12 cellular contexts compared by ENCODE assay signal in genomic region chr2:203690110-203691047, GRCh38. TPM values are rescaled to one million over a fixed set of nuclear protein-coding genes. Genes with fewer than 3 reads are reported as not detected.
DNase-seq lines count a peak whose midpoint lies in the region; ATAC-seq and TF ChIP-seq lines count a peak whose summit lies in the region.
"Had no signal": no experiment of that assay in that cellular context is flagged by ENCODE, and none has a peak within 500 bp of the region (broad histone marks: within the 10 kb centered on the region; RNA-seq: fewer than 3 reads in every experiment).

No MANE protein-coding gene starts in this region.

- peak overlapping the region; percentile 53 for H3K27ac ChIP-seq in KMS-11
- peak overlapping the region in 6 of 8 donors; percentile 66 to 77 (median 72) for H3K27ac ChIP-seq in spleen
- H3K27ac ChIP-seq: VCaP had no signal

- no peaks in the 10 kb centered on the region for H3K9me3 Mint-ChIP-seq in activated naive CD8-positive, alpha-beta T cell treated with anti-CD3 and anti-CD28 coated beads, Interleukin-2, amount 50 U/mL, for 24 hours
- no peaks in the 10 kb centered on the region for H3K9me3 Mint-ChIP-seq in activated naive CD8-positive, alpha-beta T cell treated with anti-CD3 and anti-CD28 coated beads for 36 hours
- H3K9me3 Mint-ChIP-seq: activated naive CD4-positive, alpha-beta T cell treated with anti-CD3 and anti-CD28 coated beads for 36 hours had no signal

- no peaks in the 10 kb centered on the region for H4K20me1 ChIP-seq in KMS-11 (ENCODE audit: insufficient read depth)

- H3K27me3 ChIP-seq in KMS-11 (ENCODE audit: insufficient read depth, low read depth): no peaks in the 10 kb centered on the region
- peaks cover 0 to 11% (median 0%) of the 10 kb centered on the region in 7 donors for H3K27me3 ChIP-seq in spleen (replicated peaks in 1 of 7)

- no peak for TF ChIP-seq POLR2A in spleen (IDR thresholded peaks at IDR 0.05)

- H3K4me2 ChIP-seq in KMS-11: peak overlapping the region; percentile 81

- no peak for DNase-seq in activated naive CD8-positive, alpha-beta T cell treated with anti-CD3 and anti-CD28 coated beads, Interleukin-2, amount 50 U/mL, for 24 hours
- DNase-seq in activated naive CD8-positive, alpha-beta T cell treated with anti-CD3 and anti-CD28 coated beads for 36 hours: no peak
- DNase-seq in fibroblast of pulmonary artery (ENCODE audit: low read depth) (peak; percentile 47), spleen (no peak), NOMO-1 (lab: John Stamatoyannopoulos, UW; ENCODE audit: unreplicated experiment in 2 of 2) (no peak), DMS53 (lab: John Stamatoyannopoulos, UW) (no peak), glomerular visceral epithelial cell (ENCODE audit: extremely low spot score) (no peak)
- DNase-seq: ACHN; activated naive CD4-positive, alpha-beta T cell treated with anti-CD3 and anti-CD28 coated beads for 36 hours had no signal

- WGBS in spleen, 5 donors: 72 to 81% (median 78%) methylated on average over 9 of the region's 9 CpGs

- no peak for TF ChIP-seq CTCF in KMS-11 (conservative IDR thresholded peaks at IDR 0.05; ENCODE audit: low read depth, low read length)
- no peak for TF ChIP-seq CTCF in fibroblast of pulmonary artery (IDR thresholded peaks at IDR 0.05; ENCODE audit: low read length, missing control alignments)
- no peak for TF ChIP-seq CTCF in spleen (IDR thresholded peaks at IDR 0.05 in 8 of 11, conservative IDR thresholded peaks at IDR 0.05 in 3 of 11)

- H3K36me3 ChIP-seq in KMS-11 (ENCODE audit: insufficient read depth) (no peaks in the 10 kb centered on the region), spleen (no peaks in the 10 kb centered on the region)

- no peak overlapping the region for H3K4me3 Mint-ChIP-seq in activated naive CD8-positive, alpha-beta T cell treated with anti-CD3 and anti-CD28 coated beads, Interleukin-2, amount 50 U/mL, for 24 hours
- H3K4me3 Mint-ChIP-seq in activated naive CD8-positive, alpha-beta T cell treated with anti-CD3 and anti-CD28 coated beads for 36 hours: no peak overlapping the region
- H3K4me3 Mint-ChIP-seq: activated naive CD4-positive, alpha-beta T cell treated with anti-CD3 and anti-CD28 coated beads for 36 hours had no signal

- H3K4me1 ChIP-seq in KMS-11 (ENCODE audit: low read depth, poor library complexity, severe bottlenecking) (peaks cover 88% of the 10 kb centered on the region), spleen (peaks cover 20 to 66% (median 46%) of the 10 kb centered on the region in 6 donors)

- peak overlapping the region; percentile 36 for H2AFZ ChIP-seq in KMS-11 (ENCODE audit: low read depth)

- H3K36me3 Mint-ChIP-seq in activated naive CD8-positive, alpha-beta T cell treated with anti-CD3 and anti-CD28 coated beads, Interleukin-2, amount 50 U/mL, for 24 hours (ENCODE audit: low read depth): no peaks in the 10 kb centered on the region
- peaks cover 2% of the 10 kb centered on the region for H3K36me3 Mint-ChIP-seq in activated naive CD8-positive, alpha-beta T cell treated with anti-CD3 and anti-CD28 coated beads for 36 hours

- H3K9ac ChIP-seq in KMS-11: peak overlapping the region; percentile 22; the same call in 1 of the 2 replicates

- H3K27ac Mint-ChIP-seq in activated naive CD8-positive, alpha-beta T cell treated with anti-CD3 and anti-CD28 coated beads, Interleukin-2, amount 50 U/mL, for 24 hours: no peak overlapping the region
- H3K27ac Mint-ChIP-seq in activated naive CD8-positive, alpha-beta T cell treated with anti-CD3 and anti-CD28 coated beads for 36 hours: no peak overlapping the region
- H3K27ac Mint-ChIP-seq: activated naive CD4-positive, alpha-beta T cell treated with anti-CD3 and anti-CD28 coated beads for 36 hours had no signal

- H3K4me3 ChIP-seq in KMS-11 (IDR thresholded peaks at IDR 0.05; ENCODE audit: insufficient read depth, low read depth, low read length) (no peak overlapping the region), fibroblast of pulmonary artery (replicated peaks; ENCODE audit: low read depth, low read length) (no peak overlapping the region), spleen (no peak overlapping the region)
- H3K4me3 ChIP-seq: K562 had no signal

- no peaks in the 10 kb centered on the region for H3K27me3 Mint-ChIP-seq in activated naive CD8-positive, alpha-beta T cell treated with anti-CD3 and anti-CD28 coated beads, Interleukin-2, amount 50 U/mL, for 24 hours
- no peaks in the 10 kb centered on the region for H3K27me3 Mint-ChIP-seq in activated naive CD8-positive, alpha-beta T cell treated with anti-CD3 and anti-CD28 coated beads for 36 hours

- intact Hi-C loops in spleen (cut with DNase I; ENCODE audit: low total_unique reads): no loop called here

- no peaks in the 10 kb centered on the region for H3K9me3 ChIP-seq in spleen

- peak; percentile 13 for ATAC-seq in activated naive CD8-positive, alpha-beta T cell treated with anti-CD3 and anti-CD28 coated beads, Interleukin-2, amount 50 U/mL, for 24 hours
- ATAC-seq: K562 had no signal

- peaks cover 28% of the 10 kb centered on the region for H3K4me1 Mint-ChIP-seq in activated naive CD8-positive, alpha-beta T cell treated with anti-CD3 and anti-CD28 coated beads, Interleukin-2, amount 50 U/mL, for 24 hours
- peaks cover 21% of the 10 kb centered on the region for H3K4me1 Mint-ChIP-seq in activated naive CD8-positive, alpha-beta T cell treated with anti-CD3 and anti-CD28 coated beads for 36 hours

- H3K79me2 ChIP-seq in KMS-11 (ENCODE audit: insufficient read depth, low read depth): no peaks in the 10 kb centered on the region

RNA-seq across cellular contexts. Expression of gene CD28, which starts 16.1 kb away (rescaled TPM):
- 10 to 100 TPM; 84.0 to 88.8 TPM for total RNA-seq in activated naive CD8-positive, alpha-beta T cell treated with anti-CD3 and anti-CD28 coated beads for 36 hours
- 10 to 100 TPM in 6 of 7 donors, 1 to 10 TPM in 1; 8.5 to 22.4 (median 17.5) TPM for total RNA-seq in spleen
- polyA plus RNA-seq in spleen: 1 to 10 TPM; 1.3 to 2.9 (median 2.3) TPM
